21 cellular contexts compared by ENCODE assay signal in genomic region chr1:69511426-69512192, GRCh38. TPM values are rescaled to one million over a fixed set of nuclear protein-coding genes. Genes with fewer than 3 reads are reported as not detected.
"Had no signal": no experiment of that assay in that cellular context is flagged by ENCODE, and none has a peak within 500 bp of the region (broad histone marks: within the 10 kb centered on the region; RNA-seq: fewer than 3 reads in every experiment).

No MANE protein-coding gene starts in this region.

- H3K36me3 ChIP-seq: gastrocnemius medialis, heart right ventricle, right lobe of liver, suprapubic skin, vagina had no signal

- H3K79me2 ChIP-seq: parathyroid adenoma had no signal

- H3K9me3 ChIP-seq: body of pancreas, gastrocnemius medialis, heart right ventricle, right lobe of liver, suprapubic skin, vagina had no signal

- ATAC-seq: activated CD8-positive, alpha-beta memory T cell treated with anti-CD3 and anti-CD28 coated beads, Interleukin-2, amount 10 ng/mL, durations not matched to agents 7 days and 5 days; body of pancreas; esophagus mucosa; gastrocnemius medialis; heart right ventricle; naive thymus-derived CD8-positive, alpha-beta T cell; right lobe of liver; stimulated activated naive CD8-positive, alpha-beta T cell treated with anti-CD3 and anti-CD28 coated beads, Interleukin-15, amount 100 ng/mL, for 72 hours had no signal

- H3K4me1 ChIP-seq: body of pancreas, gastrocnemius medialis, heart right ventricle, parathyroid adenoma, right lobe of liver, suprapubic skin, vagina had no signal

- H3K9ac ChIP-seq: parathyroid adenoma had no signal

- H3K4me3 ChIP-seq: body of pancreas, gastrocnemius medialis, heart right ventricle, right lobe of liver, suprapubic skin, vagina had no signal

- H3K27ac ChIP-seq: body of pancreas, gastrocnemius medialis, heart right ventricle, parathyroid adenoma, right lobe of liver, suprapubic skin, vagina had no signal

- DNase-seq: activated CD4-positive, alpha-beta memory T cell treated with anti-CD3 and anti-CD28 coated beads, Interleukin-2, amount 10 ng/mL, durations not matched to agents 7 days and 5 days; activated CD4-positive, alpha-beta T cell treated with anti-CD3 and anti-CD28 coated beads for 48 hours; activated CD4-positive, CD25-positive, alpha-beta regulatory T cell; activated CD8-positive, alpha-beta memory T cell treated with anti-CD3 and anti-CD28 coated beads, Interleukin-2, amount 10 ng/mL, durations not matched to agents 7 days and 5 days; amniotic stem cell; body of pancreas; gastrocnemius medialis; heart right ventricle; mesendoderm; naive thymus-derived CD8-positive, alpha-beta T cell; right lobe of liver; small intestine; stimulated activated CD4-positive, alpha-beta T cell treated with anti-CD3 and anti-CD28 coated beads, Interleukin-4, amount 100 ng/mL, for 1 hour; stimulated activated naive CD8-positive, alpha-beta T cell treated with anti-CD3 and anti-CD28 coated beads, Interleukin-15, amount 100 ng/mL, for 72 hours; T-helper 1 cell; T-helper 9 cell; trophoblast cell had no signal

- H3K27me3 ChIP-seq: body of pancreas, gastrocnemius medialis, heart right ventricle, right lobe of liver, suprapubic skin, vagina had no signal

- H2AFZ ChIP-seq: parathyroid adenoma had no signal

RNA-seq across cellular contexts. Expression of gene LRRC7, which starts 56.1 kb away (rescaled TPM):
- total RNA-seq: activated CD4-positive, alpha-beta memory T cell treated with anti-CD3 and anti-CD28 coated beads, Interleukin-2, amount 10 ng/mL, durations not matched to agents 7 days and 5 days; activated CD8-positive, alpha-beta memory T cell treated with anti-CD3 and anti-CD28 coated beads, Interleukin-2, amount 10 ng/mL, durations not matched to agents 7 days and 5 days; vagina had no signal
